ENCODE assay signal across 16 cellular contexts in genomic region chr5:126651013-126651577, GRCh38.
"Had no signal": no experiment of that assay in that cellular context is flagged by ENCODE, and none has a peak within 500 bp of the region (broad histone marks: within the 10 kb centered on the region; RNA-seq: fewer than 3 reads in every experiment).

No MANE protein-coding gene starts in this region.

- H3K27me3 ChIP-seq: cardiac muscle cell, gastroesophageal sphincter, left lung, right atrium auricular region, tibial nerve had no signal

- ATAC-seq: gastroesophageal sphincter; left lung; natural killer cell; stimulated activated naive B cell treated with anti-CD40 and anti-IgM and Interleukin-4, amounts not matched to agents 10 μg/mL and 1 μg/mL and 100 μg/mL, for 72 hours; T-helper 17 cell had no signal

- H3K4me1 ChIP-seq: gastroesophageal sphincter, left lung, right atrium auricular region, tibial nerve had no signal

- H3K27ac ChIP-seq: cardiac muscle cell, gastroesophageal sphincter, left lung, right atrium auricular region, skin epidermis, tibial nerve, WERI-Rb-1 had no signal

- H3K9me3 ChIP-seq: gastroesophageal sphincter, left lung, right atrium auricular region, tibial nerve had no signal

- H3K4me3 ChIP-seq: cardiac muscle cell, gastroesophageal sphincter, left lung, right atrium auricular region, skin epidermis, tibial nerve had no signal

- H3K36me3 ChIP-seq: cardiac muscle cell, gastroesophageal sphincter, left lung, right atrium auricular region, tibial nerve, WERI-Rb-1 had no signal

- DNase-seq: activated CD4-positive, alpha-beta T cell treated with anti-CD3 and anti-CD28 coated beads, Interleukin-2, amount 50 U/mL, for 48 hours; activated naive CD4-positive, alpha-beta T cell treated with anti-CD3 and anti-CD28 coated beads, Interleukin-2, amount 50 U/mL, for 16 hours; activated T-cell treated with anti-CD3 and anti-CD28 coated beads, Interleukin-2, amount 50 U/mL, for 24 hours; islet precursor cell; left lung; natural killer cell; stimulated activated CD4-positive, alpha-beta T cell treated with anti-CD3 and anti-CD28 coated beads, Interleukin-15, amount 100 ng/mL, for 24 hours; stimulated activated CD4-positive, alpha-beta T cell treated with anti-CD3 and anti-CD28 coated beads, Interleukin-4, amount 100 ng/mL, for 1 hour; stimulated activated naive B cell treated with anti-CD40 and anti-IgM and Interleukin-4, amounts not matched to agents 10 μg/mL and 1 μg/mL and 100 μg/mL, for 72 hours; T-helper 17 cell; WERI-Rb-1 had no signal
